1 cellular context compared by ENCODE assay signal in genomic region chr4:84964995-84965557, GRCh38.
TF ChIP-seq lines count a peak whose summit lies in the region.

No MANE protein-coding gene starts in this region.

TF ChIP-seq in GM12891, 5 proteins besides CTCF, POLR2A, EP300 and RAD21:
- TF ChIP-seq PAX5 (IDR thresholded peaks at IDR 0.05; ENCODE audit: insufficient read depth, low read length, severe bottlenecking) (no peak), POU2F2 (IDR thresholded peaks at IDR 0.05; ENCODE audit: low read depth, low read length) (no peak), TAF1 (IDR thresholded peaks at IDR 0.05; ENCODE audit: low read depth, low read length) (no peak), SPI1 (IDR thresholded peaks at IDR 0.05; ENCODE audit: low read depth, low read length) (no peak), POLR2AphosphoS5 (IDR thresholded peaks at IDR 0.05; ENCODE audit: low read depth, low read length) (no peak)
